ENCODE assay signal across 29 cellular contexts in genomic region chr2:223800908-223801307, GRCh38. TPM values are rescaled to one million over a fixed set of nuclear protein-coding genes. Genes with fewer than 3 reads are reported as not detected.
DNase-seq lines count a peak whose midpoint lies in the region; ATAC-seq, FAIRE-seq and TF ChIP-seq lines count a peak whose summit lies in the region.
"Had no signal": no experiment of that assay in that cellular context is flagged by ENCODE, and none has a peak within 500 bp of the region (broad histone marks: within the 10 kb centered on the region; RNA-seq: fewer than 3 reads in every experiment).

No MANE protein-coding gene starts in this region.

- DNase-seq in A549 (ENCODE audit: low read depth in 1 of 2, low spot score in 1 of 2): no peak
- no peak for DNase-seq in COLO829 (ENCODE audit: low spot score)
- no peak for DNase-seq in EL
- no peak for DNase-seq in activated CD4-positive, alpha-beta T cell treated with anti-CD3 and anti-CD28 coated beads, Interleukin-2, amount 10 ng/mL, durations not matched to agents 24 days and 14 days
- no peak for DNase-seq in substantia nigra (lab: John Stamatoyannopoulos, UW)
- DNase-seq: activated CD4-positive, alpha-beta T cell treated with anti-CD3 and anti-CD28 coated beads for 48 hours; activated gamma-delta T cell treated with Interleukin-2 at 50 U/mL for 16 hours; activated T-cell treated with anti-CD3 and anti-CD28 coated beads, Interleukin-2, amount 50 U/mL, for 4 hours; AML-193; body of pancreas; cerebellar nuclear complex; DMS79; dorsolateral prefrontal cortex; GF-D8; hypothalamus; immature natural killer cell; mesenchymal stem cell; NCI-H1417 treated with DMSO at 0.1 percent for 48 hours; NCI-H345; NCI-H774; psoas muscle; SHP77; sigmoid colon; stimulated activated naive CD4-positive, alpha-beta T cell treated with Interleukin-2 at 50 U/mL for 16 hours had no signal

- TF ChIP-seq EP300 in A549 (IDR thresholded peaks at IDR 0.05): no peak

- no peak for TF ChIP-seq POLR2A in A549 (IDR thresholded peaks at IDR 0.05; ENCODE audit: low read length)
- 0 out of 2 replicates have a peak, but pooled peaks have one; percentile 22 for TF ChIP-seq POLR2A in Raji (IDR thresholded peaks at IDR 0.05; ENCODE audit: insufficient read depth, low read depth, low read length)

- no peak overlapping the region for H3K4me3 Mint-ChIP-seq in activated CD4-positive, alpha-beta T cell treated with anti-CD3 and anti-CD28 coated beads, Interleukin-2, amount 10 ng/mL, durations not matched to agents 24 days and 14 days
- H3K4me3 Mint-ChIP-seq: activated T-cell treated with anti-CD3 and anti-CD28 coated beads, Interleukin-2, amount 50 U/mL, for 4 hours; immature natural killer cell; T-helper 2 cell treated with Interferon-gamma antibody and Interleukin-4, amounts not matched to agents 5 μg/mL and 100 μg/mL, for 36 hours had no signal

- H3K9me3 Mint-ChIP-seq in activated CD4-positive, alpha-beta T cell treated with anti-CD3 and anti-CD28 coated beads, Interleukin-2, amount 10 ng/mL, durations not matched to agents 24 days and 14 days: no peaks in the 10 kb centered on the region
- H3K9me3 Mint-ChIP-seq: activated T-cell treated with anti-CD3 and anti-CD28 coated beads, Interleukin-2, amount 50 U/mL, for 4 hours; immature natural killer cell; T-helper 2 cell treated with Interferon-gamma antibody and Interleukin-4, amounts not matched to agents 5 μg/mL and 100 μg/mL, for 36 hours had no signal

- no peak for FAIRE-seq in A549 (lab: Jason Lieb, UNC)
- FAIRE-seq: A204.1 had no signal

- H3K27me3 Mint-ChIP-seq in activated CD4-positive, alpha-beta T cell treated with anti-CD3 and anti-CD28 coated beads, Interleukin-2, amount 10 ng/mL, durations not matched to agents 24 days and 14 days: no peaks in the 10 kb centered on the region

- WGBS in A549 (ENCODE audit: missing lambda C conversion rate): 83% methylated on average over 4 of the region's 4 CpGs

- no peak for TF ChIP-seq RAD21 in A549 (conservative IDR thresholded peaks at IDR 0.05 in 1 of 2, IDR thresholded peaks at IDR 0.05 in 1 of 2)

- H3K27ac ChIP-seq in A549 (peak overlapping the region; percentile 75 to 85), substantia nigra (ENCODE audit: low read depth, low read length, poor library complexity, severe bottlenecking) (no peak overlapping the region)
- H3K27ac ChIP-seq: dorsolateral prefrontal cortex, psoas muscle, sigmoid colon had no signal

- TF ChIP-seq CTCF in A549 (IDR thresholded peaks at IDR 0.05): no peak

- POLR2A ChIA-PET in A549 (lab: Yijun Ruan, JAX): no interaction called here

- peaks cover 7% of the 10 kb centered on the region for H3K4me1 Mint-ChIP-seq in activated CD4-positive, alpha-beta T cell treated with anti-CD3 and anti-CD28 coated beads, Interleukin-2, amount 10 ng/mL, durations not matched to agents 24 days and 14 days

- no peak overlapping the region for H3K4me3 ChIP-seq in A549
- H3K4me3 ChIP-seq: body of pancreas, dorsolateral prefrontal cortex, psoas muscle, sigmoid colon had no signal

- H3K9me3 ChIP-seq in A549: no peaks in the 10 kb centered on the region
- H3K9me3 ChIP-seq: body of pancreas, psoas muscle, sigmoid colon had no signal

- intact Hi-C loops in activated CD4-positive, alpha-beta T cell treated with anti-CD3 and anti-CD28 coated beads, Interleukin-2, amount 10 ng/mL, durations not matched to agents 24 days and 14 days (cut with micrococcal nuclease): no loop called here

- H3K36me3 Mint-ChIP-seq in activated CD4-positive, alpha-beta T cell treated with anti-CD3 and anti-CD28 coated beads, Interleukin-2, amount 10 ng/mL, durations not matched to agents 24 days and 14 days (ENCODE audit: low read depth): no peaks in the 10 kb centered on the region
- H3K36me3 Mint-ChIP-seq: immature natural killer cell had no signal

- no peak overlapping the region; the same call in 2 of the 3 replicates for H3K4me2 ChIP-seq in A549

- H3K4me1 ChIP-seq in A549: peaks cover 73% of the 10 kb centered on the region
- H3K4me1 ChIP-seq: psoas muscle, sigmoid colon had no signal

- CTCF ChIA-PET in A549 (lab: Yijun Ruan, JAX): interaction anchor here (0.8 to 4.0 kb wide), 8 partner anchors 9 to 829 kb away, joined by 3 to 24 read pairs (median 4); partner anchors contain the start of gene SCG2

- H3K27ac Mint-ChIP-seq in activated CD4-positive, alpha-beta T cell treated with anti-CD3 and anti-CD28 coated beads, Interleukin-2, amount 10 ng/mL, durations not matched to agents 24 days and 14 days: no peak overlapping the region
- H3K27ac Mint-ChIP-seq: T-helper 2 cell treated with Interferon-gamma antibody and Interleukin-4, amounts not matched to agents 5 μg/mL and 100 μg/mL, for 36 hours had no signal

- ATAC-seq in A549 (no peak), GM18870 (IDR thresholded peaks at IDR 0.05; ENCODE audit: unreplicated experiment) (peak; percentile 30), HG03442 (IDR thresholded peaks at IDR 0.05; ENCODE audit: unreplicated experiment) (peak; percentile 34)
- ATAC-seq: activated T-cell treated with anti-CD3 and anti-CD28 coated beads, Interleukin-2, amount 50 U/mL, for 4 hours; body of pancreas; psoas muscle had no signal

TF ChIP-seq in A549, 52 proteins besides CTCF, POLR2A, EP300 and RAD21:
- TF ChIP-seq NR3C1 (IDR thresholded peaks at IDR 0.05): no peak
- TF ChIP-seq HDAC2 (IDR thresholded peaks at IDR 0.05): no peak
- TF ChIP-seq RFX5 (IDR thresholded peaks at IDR 0.05): no peak
- no peak for TF ChIP-seq ZSCAN20 (CRISPR knock-in tag; IDR thresholded peaks at IDR 0.05)
- TF ChIP-seq SREBF2 (IDR thresholded peaks at IDR 0.05): no peak
- TF ChIP-seq, protein P1, sequence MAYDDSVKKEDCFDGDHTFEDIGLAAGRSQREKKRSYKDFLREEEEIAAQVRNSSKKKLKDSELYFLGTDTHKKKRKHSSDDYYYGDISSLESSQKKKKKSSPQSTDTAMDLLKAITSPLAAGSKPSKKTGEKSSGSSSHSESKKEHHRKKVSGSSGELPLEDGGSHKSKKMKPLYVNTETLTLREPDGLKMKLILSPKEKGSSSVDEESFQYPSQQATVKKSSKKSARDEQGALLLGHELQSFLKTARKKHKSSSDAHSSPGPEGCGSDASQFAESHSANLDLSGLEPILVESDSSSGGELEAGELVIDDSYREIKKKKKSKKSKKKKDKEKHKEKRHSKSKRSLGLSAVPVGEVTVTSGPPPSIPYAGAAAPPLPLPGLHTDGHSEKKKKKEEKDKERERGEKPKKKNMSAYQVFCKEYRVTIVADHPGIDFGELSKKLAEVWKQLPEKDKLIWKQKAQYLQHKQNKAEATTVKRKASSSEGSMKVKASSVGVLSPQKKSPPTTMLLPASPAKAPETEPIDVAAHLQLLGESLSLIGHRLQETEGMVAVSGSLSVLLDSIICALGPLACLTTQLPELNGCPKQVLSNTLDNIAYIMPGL (CRISPR knock-in tag; IDR thresholded peaks at IDR 0.05; ENCODE audit: borderline replicate concordance): no peak
- TF ChIP-seq EHMT2 (IDR thresholded peaks at IDR 0.05; ENCODE audit: low read depth): no peak
- TF ChIP-seq, protein P2, sequence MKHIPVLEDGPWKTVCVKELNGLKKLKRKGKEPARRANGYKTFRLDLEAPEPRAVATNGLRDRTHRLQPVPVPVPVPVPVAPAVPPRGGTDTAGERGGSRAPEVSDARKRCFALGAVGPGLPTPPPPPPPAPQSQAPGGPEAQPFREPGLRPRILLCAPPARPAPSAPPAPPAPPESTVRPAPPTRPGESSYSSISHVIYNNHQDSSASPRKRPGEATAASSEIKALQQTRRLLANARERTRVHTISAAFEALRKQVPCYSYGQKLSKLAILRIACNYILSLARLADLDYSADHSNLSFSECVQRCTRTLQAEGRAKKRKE (CRISPR knock-in tag; IDR thresholded peaks at IDR 0.05; ENCODE audit: low read depth): no peak
- no peak for TF ChIP-seq ZNF302 (CRISPR knock-in tag; IDR thresholded peaks at IDR 0.05)
- no peak for TF ChIP-seq HEYL (CRISPR knock-in tag; IDR thresholded peaks at IDR 0.05)
- TF ChIP-seq RNF2 (IDR thresholded peaks at IDR 0.05; ENCODE audit: borderline replicate concordance, low read depth): no peak
- TF ChIP-seq RCOR1 (IDR thresholded peaks at IDR 0.05; ENCODE audit: low read depth, low read length): no peak
- TF ChIP-seq HOXA7 (CRISPR knock-in tag; IDR thresholded peaks at IDR 0.05): no peak
- no peak for TF ChIP-seq PHF8 (IDR thresholded peaks at IDR 0.05; ENCODE audit: borderline replicate concordance, low read depth)
- no peak for TF ChIP-seq ESRRA (IDR thresholded peaks at IDR 0.05; ENCODE audit: borderline replicate concordance, low read length)
- no peak for TF ChIP-seq EHF (CRISPR knock-in tag; IDR thresholded peaks at IDR 0.05)
- no peak for TF ChIP-seq MYC (IDR thresholded peaks at IDR 0.05; ENCODE audit: borderline replicate concordance, low read length)

RNA-seq across cellular contexts. Expression of gene AP1S3, which starts 36.5 kb away (rescaled TPM):
- 28.3 and 57.0 TPM in 2 replicates for polyA plus RNA-seq in A549 (2011; rRNA removed)
- polyA plus RNA-seq in A549 (2012; cell fraction: cytosol; rRNA removed): 12.4 and 14.2 TPM in 2 replicates
- polyA plus RNA-seq in A549 (2012; cell fraction: nucleus; rRNA removed): 4.9 and 6.0 TPM in 2 replicates
- polyA plus RNA-seq in A549 (2017; fragmentation: RNase III; extraction: RNeasy Plus Mini Kit Qiagen cat#74134 plus additional on column Dnase treatment): 39.7 to 43.4 TPM (median 42.9 TPM) in 3 replicates
- polyA minus RNA-seq in A549 (2011; rRNA and poly(A)+ RNA removed): 13.9 and 16.2 TPM in 2 replicates
- total RNA-seq in activated CD4-positive, alpha-beta T cell treated with anti-CD3 and anti-CD28 coated beads, Interleukin-2, amount 10 ng/mL, durations not matched to agents 24 days and 14 days: 14.1 and 17.4 TPM in 2 replicates

Comparison
In these comparisons a context has a peak if more than half of its experiments do, and no peak if none do; other contexts are left out.
1. ATAC-seq: peak in GM18870 (single experiment) and HG03442 (single experiment); none in A549 (0 of 2).